Comparison of ENCODE assay signal across 25 cellular contexts in genomic region chr10:12614390-12615003, GRCh38.
A peak's percentile ranks its signal among the peaks of the same experiment; 100 is the strongest.
DNase-seq lines count a peak whose midpoint lies in the region; TF ChIP-seq lines count a peak whose summit lies in the region.
"Had no signal": no experiment of that assay in that cellular context is flagged by ENCODE, and none has a peak within 500 bp of the region (broad histone marks: within the 10 kb centered on the region; RNA-seq: fewer than 3 reads in every experiment).

No MANE protein-coding gene starts in this region.

- no peaks in the 10 kb centered on the region for H3K36me3 ChIP-seq in Peyer's patch
- H3K36me3 ChIP-seq: ascending aorta, cardiac muscle cell, esophagus squamous epithelium, prostate gland, thoracic aorta, uterus had no signal

- DNase-seq in DMS153 (lab: John Stamatoyannopoulos, UW) (peak; percentile 12), DMS153 treated with DMSO at 0.1 percent for 48 hours (lab: John Stamatoyannopoulos, UW; ENCODE audit: unreplicated experiment) (no peak), Daoy (ENCODE audit: low read depth) (peak; percentile 42), NCI-H69 (lab: John Stamatoyannopoulos, UW) (peak; percentile 71), lung microvascular endothelial cell (ENCODE audit: low read depth in 2 of 2) (peak; percentile 61 to 85), Peyer's patch (no peak), dorsolateral prefrontal cortex (no peak), D341Med (ENCODE audit: low spot score) (no peak)
- DNase-seq: 8988T; activated CD8-positive, alpha-beta T cell treated with anti-CD3 and anti-CD28 coated beads, Interleukin-2, amount 10 ng/mL, durations not matched to agents 7 days and 5 days; activated T-cell treated with anti-CD3 and anti-CD28 coated beads for 4 hours; CD4-positive, CD25-positive, alpha-beta regulatory T cell; endodermal cell; esophagus squamous epithelium; GM23248; HFFc6; hippocampal formation; left colon; NCI-H2029; uterus had no signal

- no peaks in the 10 kb centered on the region for H3K4me1 ChIP-seq in Peyer's patch
- H3K4me1 ChIP-seq: ascending aorta, prostate gland, uterus had no signal

- no peak for TF ChIP-seq POLR2A in Peyer's patch (IDR thresholded peaks at IDR 0.05)

- TF ChIP-seq CTCF in Peyer's patch (IDR thresholded peaks at IDR 0.05) (no peak), dorsolateral prefrontal cortex (IDR thresholded peaks at IDR 0.05 in 54 of 56, conservative IDR thresholded peaks at IDR 0.05 in 2 of 56; ENCODE audit: low read depth in 1 of 56, partially characterized antibody in 56 of 56) (no peak)

- no peaks in the 10 kb centered on the region for H3K27me3 ChIP-seq in Peyer's patch
- no peaks in the 10 kb centered on the region for H3K27me3 ChIP-seq in dorsolateral prefrontal cortex
- H3K27me3 ChIP-seq: ascending aorta, cardiac muscle cell, esophagus squamous epithelium, uterus had no signal

- intact Hi-C loops in dorsolateral prefrontal cortex (cut with DNase I) = no loop called here

- no peak overlapping the region for H3K4me3 ChIP-seq in Peyer's patch
- no peak overlapping the region for H3K4me3 ChIP-seq in dorsolateral prefrontal cortex
- H3K4me3 ChIP-seq: ascending aorta, cardiac muscle cell, coronary artery, esophagus squamous epithelium, GM23248, prostate gland, thoracic aorta, uterus had no signal

- H3K27ac ChIP-seq in Peyer's patch = no peak overlapping the region
- no peak overlapping the region for H3K27ac ChIP-seq in dorsolateral prefrontal cortex
- H3K27ac ChIP-seq: ascending aorta, cardiac muscle cell, coronary artery, esophagus squamous epithelium, GM23248, prostate gland, thoracic aorta, uterus had no signal

- H3K9me3 ChIP-seq in Peyer's patch = no peaks in the 10 kb centered on the region
- H3K9me3 ChIP-seq: ascending aorta, esophagus squamous epithelium, prostate gland, thoracic aorta, uterus had no signal

Comparison
In these comparisons a context has a peak if more than half of its experiments do, and no peak if none do; other contexts are left out.
1. DNase-seq: peak in DMS153 (single experiment), Daoy (single experiment), NCI-H69 (single experiment) and lung microvascular endothelial cell (2 of 2); none in DMS153 treated with DMSO at 0.1 percent for 48 hours (single experiment), Peyer's patch (0 of 3), dorsolateral prefrontal cortex (0 of 10) and D341Med (single experiment).